In the genomic region with DNA sequence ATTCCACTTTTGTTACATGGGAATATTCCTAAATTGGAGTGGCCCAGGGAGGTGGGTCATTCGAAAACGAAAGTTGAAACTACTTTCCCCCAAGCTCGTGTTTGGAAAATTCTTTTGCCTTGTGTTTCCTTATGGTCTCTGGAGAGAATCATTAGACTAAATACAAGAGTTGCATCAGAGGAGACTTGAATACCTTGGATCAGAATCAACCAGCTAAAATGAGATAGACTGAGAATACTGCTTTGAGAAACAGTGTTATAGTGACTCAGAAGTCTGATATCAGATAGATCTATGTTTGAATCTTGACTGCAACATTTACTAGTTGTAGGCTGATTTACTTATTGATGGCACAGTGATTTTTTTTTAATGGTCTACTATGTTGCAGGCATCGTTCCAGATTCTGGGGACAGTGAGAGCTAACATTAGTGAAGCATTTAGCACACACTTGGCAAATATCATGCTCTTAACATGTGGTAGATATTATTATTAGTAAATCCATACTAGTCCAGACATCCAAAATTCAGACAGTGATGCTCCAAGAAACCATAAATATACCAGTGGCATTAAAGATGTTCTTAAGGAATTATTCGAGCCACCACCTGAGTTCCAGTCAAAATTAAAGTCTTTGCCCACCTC, we compare ENCODE assay signal across 22 cellular contexts. TPM values are rescaled to one million over a fixed set of nuclear protein-coding genes. Genes with fewer than 3 reads are reported as not detected.
DNase-seq lines count a peak whose midpoint lies in the region; ATAC-seq and TF ChIP-seq lines count a peak whose summit lies in the region.
"Had no signal": no experiment of that assay in that cellular context is flagged by ENCODE, and none has a peak within 500 bp of the region (broad histone marks: within the 10 kb centered on the region; RNA-seq: fewer than 3 reads in every experiment).

No MANE protein-coding gene starts in this region.

- peaks cover 34% of the 10 kb centered on the region for H3K27me3 Mint-ChIP-seq in activated CD8-positive, alpha-beta memory T cell treated with anti-CD3 and anti-CD28 coated beads, Interleukin-2, amount 10 ng/mL, durations not matched to agents 7 days and 5 days

- H3K4me3 ChIP-seq in adipocyte (ENCODE audit: low read length) (peak overlapping the region; percentile 66), fibroblast of villous mesenchyme (ENCODE audit: low read depth, low read length) (peak overlapping the region; percentile 16), gastrocnemius medialis (peak overlapping the region in 2 of 4 donors; percentile 24 to 26), uterus (no peak overlapping the region)
- H3K4me3 ChIP-seq: skin epidermis had no signal

- TF ChIP-seq CTCF in fibroblast of villous mesenchyme (IDR thresholded peaks at IDR 0.05; ENCODE audit: insufficient read depth, low read depth, low read length) (no peak), gastrocnemius medialis (IDR thresholded peaks at IDR 0.05 in 4 of 5, conservative IDR thresholded peaks at IDR 0.05 in 1 of 5) (no peak), uterus (IDR thresholded peaks at IDR 0.05) (no peak)

- intact Hi-C loops in gastrocnemius medialis (cut with DNase I; ENCODE audit: low total_unique reads) = no loop called here
- intact Hi-C loops in uterus (cut with DNase I; ENCODE audit: low total_unique reads) = no loop called here

- H3K4me1 Mint-ChIP-seq in activated CD8-positive, alpha-beta memory T cell treated with anti-CD3 and anti-CD28 coated beads, Interleukin-2, amount 10 ng/mL, durations not matched to agents 7 days and 5 days = peaks cover 6% of the 10 kb centered on the region
- H3K4me1 Mint-ChIP-seq: activated naive CD8-positive, alpha-beta T cell treated with anti-CD3 and anti-CD28 coated beads, Interleukin-2, amount 10 ng/mL, durations not matched to agents 7 days and 5 days; activated T-helper 17 cell treated with anti-CD3 and anti-CD28 coated beads, Interleukin-2, amount 50 U/mL, for 72 hours; natural killer cell had no signal

- no peaks in the 10 kb centered on the region for H3K9me3 Mint-ChIP-seq in activated CD8-positive, alpha-beta memory T cell treated with anti-CD3 and anti-CD28 coated beads, Interleukin-2, amount 10 ng/mL, durations not matched to agents 7 days and 5 days (ENCODE audit: low read depth)
- H3K9me3 Mint-ChIP-seq: activated naive CD8-positive, alpha-beta T cell treated with anti-CD3 and anti-CD28 coated beads, Interleukin-2, amount 10 ng/mL, durations not matched to agents 7 days and 5 days; activated T-helper 17 cell treated with anti-CD3 and anti-CD28 coated beads, Interleukin-2, amount 50 U/mL, for 72 hours; CD4-positive, alpha-beta T cell; natural killer cell had no signal

- H3K36me3 Mint-ChIP-seq in activated CD8-positive, alpha-beta memory T cell treated with anti-CD3 and anti-CD28 coated beads, Interleukin-2, amount 10 ng/mL, durations not matched to agents 7 days and 5 days = no peaks in the 10 kb centered on the region
- H3K36me3 Mint-ChIP-seq: activated naive CD8-positive, alpha-beta T cell treated with anti-CD3 and anti-CD28 coated beads, Interleukin-2, amount 10 ng/mL, durations not matched to agents 7 days and 5 days; natural killer cell had no signal

- H3K27ac Mint-ChIP-seq in activated CD8-positive, alpha-beta memory T cell treated with anti-CD3 and anti-CD28 coated beads, Interleukin-2, amount 10 ng/mL, durations not matched to agents 7 days and 5 days = no peak overlapping the region
- H3K27ac Mint-ChIP-seq: activated naive CD8-positive, alpha-beta T cell treated with anti-CD3 and anti-CD28 coated beads, Interleukin-2, amount 10 ng/mL, durations not matched to agents 7 days and 5 days; activated T-helper 17 cell treated with anti-CD3 and anti-CD28 coated beads, Interleukin-2, amount 50 U/mL, for 72 hours; CD4-positive, alpha-beta T cell; natural killer cell had no signal

- peak overlapping the region in 3 of 4 donors; percentile 18 to 52 (median 39) for H3K27ac ChIP-seq in gastrocnemius medialis
- H3K27ac ChIP-seq in uterus = peak overlapping the region in 1 of 2 donors; percentile 33
- H3K27ac ChIP-seq: parathyroid adenoma, RWPE1, skin epidermis had no signal

- CTCF ChIA-PET in activated CD8-positive, alpha-beta memory T cell treated with anti-CD3 and anti-CD28 coated beads, Interleukin-2, amount 10 ng/mL, durations not matched to agents 7 days and 5 days (lab: Charles Lee) = no interaction called here

- DNase-seq in EL = peak; percentile 37
- peak; percentile 81 for DNase-seq in adipocyte (ENCODE audit: low read depth)
- peak; percentile 71 for DNase-seq in fibroblast of villous mesenchyme (ENCODE audit: low read depth)
- no peak for DNase-seq in gastrocnemius medialis
- DNase-seq in activated CD8-positive, alpha-beta memory T cell treated with anti-CD3 and anti-CD28 coated beads, Interleukin-2, amount 10 ng/mL, durations not matched to agents 7 days and 5 days = no peak
- DNase-seq in uterus = no peak
- DNase-seq in DMS114 treated with DMSO at 0.1 percent for 48 hours (lab: John Stamatoyannopoulos, UW; ENCODE audit: unreplicated experiment) = no peak
- DNase-seq: activated naive CD8-positive, alpha-beta T cell treated with anti-CD3 and anti-CD28 coated beads, Interleukin-2, amount 10 ng/mL, durations not matched to agents 7 days and 5 days; caudate nucleus; CD4-positive, alpha-beta T cell; DMS79; hypothalamus; KG1; natural killer cell; NCI-H1092; NCI-H524 treated with DMSO at 0.1 percent for 48 hours; stimulated activated CD4-positive, alpha-beta T cell treated with anti-CD3 and anti-CD28 coated beads, Interleukin-2, amount 100 ng/mL, for 48 hours had no signal

- H3K27me3 ChIP-seq in adipocyte (replicated peaks; ENCODE audit: control insufficient read depth, insufficient read depth, low read length) (peaks cover 4% of the 10 kb centered on the region), gastrocnemius medialis (no peaks in the 10 kb centered on the region), uterus (no peaks in the 10 kb centered on the region)

- no peak overlapping the region for H3K4me3 Mint-ChIP-seq in activated CD8-positive, alpha-beta memory T cell treated with anti-CD3 and anti-CD28 coated beads, Interleukin-2, amount 10 ng/mL, durations not matched to agents 7 days and 5 days
- H3K4me3 Mint-ChIP-seq: activated naive CD8-positive, alpha-beta T cell treated with anti-CD3 and anti-CD28 coated beads, Interleukin-2, amount 10 ng/mL, durations not matched to agents 7 days and 5 days; activated T-helper 17 cell treated with anti-CD3 and anti-CD28 coated beads, Interleukin-2, amount 50 U/mL, for 72 hours; CD4-positive, alpha-beta T cell; natural killer cell had no signal

- no peak overlapping the region for H3K9ac ChIP-seq in adipocyte (ENCODE audit: low read length)
- H3K9ac ChIP-seq: parathyroid adenoma had no signal

- TF ChIP-seq POLR2A in gastrocnemius medialis (IDR thresholded peaks at IDR 0.05) (no peak), uterus (IDR thresholded peaks at IDR 0.05) (no peak)

- no peaks in the 10 kb centered on the region for H3K36me3 ChIP-seq in adipocyte (ENCODE audit: control insufficient read depth, insufficient read depth, low read length, severe bottlenecking)
- no peaks in the 10 kb centered on the region for H3K36me3 ChIP-seq in gastrocnemius medialis
- no peaks in the 10 kb centered on the region for H3K36me3 ChIP-seq in uterus

- ATAC-seq in gastrocnemius medialis (peak; percentile 56 to 69), HG02970 (IDR thresholded peaks at IDR 0.05; ENCODE audit: low FRiP score, unreplicated experiment) (no peak)
- no peak for ATAC-seq in activated CD8-positive, alpha-beta memory T cell treated with anti-CD3 and anti-CD28 coated beads, Interleukin-2, amount 10 ng/mL, durations not matched to agents 7 days and 5 days
- ATAC-seq: activated T-helper 17 cell treated with anti-CD3 and anti-CD28 coated beads, Interleukin-2, amount 50 U/mL, for 72 hours; natural killer cell had no signal

- H3K4me1 ChIP-seq in adipocyte (ENCODE audit: control insufficient read depth, insufficient read depth, low read length) = peaks cover 10% of the 10 kb centered on the region
- peaks cover 6 to 16% of the 10 kb centered on the region in 2 donors for H3K4me1 ChIP-seq in gastrocnemius medialis
- no peaks in the 10 kb centered on the region for H3K4me1 ChIP-seq in uterus
- H3K4me1 ChIP-seq: parathyroid adenoma had no signal

- in situ Hi-C loops in gastrocnemius medialis (cut with MboI; ENCODE audit: low sequenced_read_pairs in 4 of 4) = no loop called here

- H3K9me3 ChIP-seq in adipocyte (ENCODE audit: control insufficient read depth, low read length) (no peaks in the 10 kb centered on the region), gastrocnemius medialis (no peaks in the 10 kb centered on the region), uterus (no peaks in the 10 kb centered on the region)

RNA-seq across cellular contexts. Expression of gene ACTN2, which starts 12.9 kb away (rescaled TPM):
- total RNA-seq in fibroblast of villous mesenchyme (not detected in 2 replicates), gastrocnemius medialis (1,000 to 10,000 TPM in 3 of 4 donors, 100 to 1,000 TPM in 1; 503 to 1,706 (median 1,214) TPM), uterus (10 to 100 TPM in 1 of 4 donors, 1 to 10 TPM in 2, under 1 TPM in 1; 0.29 to 28.9 (median 1.1) TPM)
- total RNA-seq in activated CD8-positive, alpha-beta memory T cell treated with anti-CD3 and anti-CD28 coated beads, Interleukin-2, amount 10 ng/mL, durations not matched to agents 7 days and 5 days = not detected
- total RNA-seq: activated naive CD8-positive, alpha-beta T cell treated with anti-CD3 and anti-CD28 coated beads, Interleukin-2, amount 10 ng/mL, durations not matched to agents 7 days and 5 days; natural killer cell had no signal

Comparison
In these comparisons a context has a peak if more than half of its experiments do, and no peak if none do; other contexts are left out.
1. DNase-seq: peak in EL (single experiment), adipocyte (single experiment) and fibroblast of villous mesenchyme (single experiment); none in gastrocnemius medialis (0 of 2), activated CD8-positive, alpha-beta memory T cell treated with anti-CD3 and anti-CD28 coated beads, Interleukin-2, amount 10 ng/mL, durations not matched to agents 7 days and 5 days (single experiment), uterus (0 of 2) and DMS114 treated with DMSO at 0.1 percent for 48 hours (single experiment).
2. H3K4me3 ChIP-seq: peak in adipocyte (single experiment) and fibroblast of villous mesenchyme (single experiment); none in uterus (0 of 2).
3. ATAC-seq: peak in gastrocnemius medialis (2 of 2); none in HG02970 (single experiment) and activated CD8-positive, alpha-beta memory T cell treated with anti-CD3 and anti-CD28 coated beads, Interleukin-2, amount 10 ng/mL, durations not matched to agents 7 days and 5 days (single experiment).
4. RNA of gene ACTN2, which starts 12.9 kb away (total RNA-seq): 503 to 1,706 TPM in gastrocnemius medialis; 0.29 to 28.9 TPM in uterus, not detected in fibroblast of villous mesenchyme and not detected in activated CD8-positive, alpha-beta memory T cell treated with anti-CD3 and anti-CD28 coated beads, Interleukin-2, amount 10 ng/mL, durations not matched to agents 7 days and 5 days; every median in the first group is over 10 times any median in the second.